In genomic region chr15:39586387-39587171, GRCh38 we compare ENCODE assay signal across 16 cellular contexts. TPM values are rescaled to one million over a fixed set of nuclear protein-coding genes. Genes with fewer than 3 reads are reported as not detected.
DNase-seq lines count a peak whose midpoint lies in the region; ATAC-seq, FAIRE-seq and TF ChIP-seq lines count a peak whose summit lies in the region.
"Had no signal": no experiment of that assay in that cellular context is flagged by ENCODE, and none has a peak within 500 bp of the region (broad histone marks: within the 10 kb centered on the region; RNA-seq: fewer than 3 reads in every experiment).

No MANE protein-coding gene starts in this region.

- H4K20me1 ChIP-seq in mammary epithelial cell (ENCODE audit: insufficient read depth, low read length) (peaks cover 47% of the 10 kb centered on the region), smooth muscle cell (ENCODE audit: low read depth) (peaks cover 100% of the 10 kb centered on the region)

- H3K27me3 ChIP-seq in mammary epithelial cell (ENCODE audit: insufficient read depth, low read length) (no peaks in the 10 kb centered on the region), smooth muscle cell (ENCODE audit: low read depth) (no peaks in the 10 kb centered on the region)

- ATAC-seq in HG03354 (IDR thresholded peaks at IDR 0.05; ENCODE audit: poor library complexity, severe bottlenecking, unreplicated experiment) = no peak
- ATAC-seq: activated CD8-positive, alpha-beta memory T cell treated with anti-CD3 and anti-CD28 coated beads, Interleukin-2, amount 10 ng/mL, durations not matched to agents 7 days and 5 days; Panc1 had no signal

- H3K27ac Mint-ChIP-seq in HFFc6 = peak overlapping the region; percentile 86
- peak overlapping the region; percentile 60 for H3K27ac Mint-ChIP-seq in glutamatergic neuron (ENCODE audit: unreplicated experiment)
- H3K27ac Mint-ChIP-seq: activated CD8-positive, alpha-beta memory T cell treated with anti-CD3 and anti-CD28 coated beads, Interleukin-2, amount 10 ng/mL, durations not matched to agents 7 days and 5 days had no signal

- no peak for TF ChIP-seq CTCF in HFFc6 (IDR thresholded peaks at IDR 0.05)
- TF ChIP-seq CTCF in mammary epithelial cell (conservative IDR thresholded peaks at IDR 0.05 in 1 of 2, IDR thresholded peaks at IDR 0.05 in 1 of 2; ENCODE audit: extremely low read depth in 1 of 2, insufficient read depth in 1 of 2, low read depth in 1 of 2, low read length in 2 of 2) = no peak
- TF ChIP-seq CTCF in glutamatergic neuron (IDR thresholded peaks at IDR 0.05; ENCODE audit: partially characterized antibody, unreplicated experiment) = no peak
- no peak for TF ChIP-seq CTCF in smooth muscle cell (IDR thresholded peaks at IDR 0.05; ENCODE audit: borderline replicate concordance, insufficient read depth, poor library complexity, severe bottlenecking)

- peaks cover 100% of the 10 kb centered on the region for H3K36me3 Mint-ChIP-seq in HFFc6 (ENCODE audit: low read depth)
- H3K36me3 Mint-ChIP-seq in glutamatergic neuron (ENCODE audit: unreplicated experiment) = no peaks in the 10 kb centered on the region
- H3K36me3 Mint-ChIP-seq: activated CD8-positive, alpha-beta memory T cell treated with anti-CD3 and anti-CD28 coated beads, Interleukin-2, amount 10 ng/mL, durations not matched to agents 7 days and 5 days had no signal

- peak overlapping the region; percentile 90 for H3K4me3 Mint-ChIP-seq in HFFc6
- no peak overlapping the region for H3K4me3 Mint-ChIP-seq in glutamatergic neuron (ENCODE audit: unreplicated experiment)
- H3K4me3 Mint-ChIP-seq: activated CD8-positive, alpha-beta memory T cell treated with anti-CD3 and anti-CD28 coated beads, Interleukin-2, amount 10 ng/mL, durations not matched to agents 7 days and 5 days had no signal

- H3K4me3 ChIP-seq in mammary epithelial cell (replicated peaks in 1 of 3; ENCODE audit: insufficient read depth in 1 of 3, low read depth in 2 of 3, low read length in 3 of 3) = peak overlapping the region in 1 of 3 experiments; percentile 62
- H3K4me3 ChIP-seq in smooth muscle cell = no peak overlapping the region

- peak overlapping the region; percentile 9 for H3K27ac ChIP-seq in mammary epithelial cell (ENCODE audit: insufficient read depth, low read depth, low read length)
- H3K27ac ChIP-seq in smooth muscle cell (ENCODE audit: low read depth) = peak overlapping the region; percentile 24
- H3K27ac ChIP-seq: neutrophil had no signal

- in situ Hi-C loops in mammary epithelial cell (cut with MboI; ENCODE audit: low sequenced_read_pairs in 2 of 2) = loop anchor here (10.0 to 25.0 kb wide), 2 partner anchors 168 to 874 kb away; no protein-coding TSS in a partner anchor

- intact Hi-C loops in mammary epithelial cell (cut with micrococcal nuclease) = no loop called here

- peaks cover 73% of the 10 kb centered on the region for H3F3A ChIP-seq in smooth muscle cell (ENCODE audit: low read depth)

- H3K9ac ChIP-seq in mammary epithelial cell (ENCODE audit: insufficient read depth, low read length) (peak overlapping the region; percentile 18), smooth muscle cell (ENCODE audit: low read depth) (no peak overlapping the region)

- H3K27me3 Mint-ChIP-seq in HFFc6 (ENCODE audit: insufficient read depth) (peaks cover 90% of the 10 kb centered on the region), glutamatergic neuron (ENCODE audit: unreplicated experiment) (peaks cover under 1% of the 10 kb centered on the region)

- no peak for TF ChIP-seq POLR2A in H54 (IDR thresholded peaks at IDR 0.05; ENCODE audit: low read depth, low read length)

- H3K36me3 ChIP-seq in mammary epithelial cell (ENCODE audit: insufficient read depth, low read length) = peaks cover 89% of the 10 kb centered on the region
- H3K36me3 ChIP-seq in smooth muscle cell (ENCODE audit: low read depth) = peaks cover 64% of the 10 kb centered on the region
- H3K36me3 ChIP-seq: neutrophil had no signal

- BruUV-seq in mammary epithelial cell (replicated peaks; lab: Mats Ljungman, UMichigan) = no TSS peak

- peak; percentile 93 for DNase-seq in HFFc6
- peak; percentile 66 for DNase-seq in mammary epithelial cell
- DNase-seq in glutamatergic neuron = no peak
- no peak for DNase-seq in smooth muscle cell (lab: John Stamatoyannopoulos, UW; ENCODE audit: unreplicated experiment)
- no peak for DNase-seq in NCI-H2081 (lab: John Stamatoyannopoulos, UW)
- no peak for DNase-seq in H54 (ENCODE audit: insufficient read length, low spot score)
- DNase-seq: activated CD8-positive, alpha-beta memory T cell treated with anti-CD3 and anti-CD28 coated beads, Interleukin-2, amount 10 ng/mL, durations not matched to agents 7 days and 5 days; NCI-H2171; stimulated activated CD4-positive, alpha-beta T cell treated with anti-CD3 and anti-CD28 coated beads, Interleukin-2, amount 100 ng/mL, for 48 hours; stimulated activated naive CD4-positive, alpha-beta T cell treated with Interleukin-2 at 50 U/mL for 16 hours; T-helper 9 cell had no signal

- peaks cover 71% of the 10 kb centered on the region for H3K4me1 Mint-ChIP-seq in HFFc6 (ENCODE audit: low read depth)
- peaks cover 14% of the 10 kb centered on the region for H3K4me1 Mint-ChIP-seq in glutamatergic neuron (ENCODE audit: low read depth, unreplicated experiment)

- WGBS in mammary epithelial cell (ENCODE audit: low coverage, missing lambda C conversion rate) = 41% methylated on average over 11 of the region's 11 CpGs
- WGBS in smooth muscle cell (ENCODE audit: low lambda C conversion rate) = 75% methylated on average over 11 of the region's 11 CpGs

- peaks cover 40% of the 10 kb centered on the region for H3K4me1 ChIP-seq in mammary epithelial cell (ENCODE audit: insufficient read depth, low read length)
- no peaks in the 10 kb centered on the region for H3K4me1 ChIP-seq in smooth muscle cell (ENCODE audit: low read depth)

- no peak for FAIRE-seq in H54 (lab: Jason Lieb, UNC)
- FAIRE-seq: endometrium, islet of Langerhans had no signal

- dilution Hi-C loops in mammary epithelial cell (cut with HindIII; ENCODE audit: low sequenced_read_pairs) = no loop called here

- H2AFZ ChIP-seq in mammary epithelial cell (ENCODE audit: low read depth, low read length) = no peak overlapping the region
- H2AFZ ChIP-seq in smooth muscle cell (ENCODE audit: low read depth) = no peak overlapping the region

- H3K79me2 ChIP-seq in mammary epithelial cell (ENCODE audit: insufficient read depth, low read length) = peaks cover 95% of the 10 kb centered on the region
- H3K79me2 ChIP-seq in smooth muscle cell (ENCODE audit: low read depth) = peaks cover 35% of the 10 kb centered on the region

- H3K4me2 ChIP-seq in mammary epithelial cell (ENCODE audit: insufficient read depth, low read depth, low read length) (peak overlapping the region; percentile 95), smooth muscle cell (no peak overlapping the region)

- CTCF ChIA-PET in mammary epithelial cell (lab: Charles Lee; ENCODE audit: low non-redundant PET) = no interaction called here

- H3K9me3 Mint-ChIP-seq in HFFc6 (peaks cover 79% of the 10 kb centered on the region), glutamatergic neuron (ENCODE audit: unreplicated experiment) (peaks cover 3% of the 10 kb centered on the region)

- no peaks in the 10 kb centered on the region for H3K9me3 ChIP-seq in mammary epithelial cell (replicated peaks; ENCODE audit: insufficient read depth, low read length)
- no peaks in the 10 kb centered on the region for H3K9me3 ChIP-seq in smooth muscle cell (replicated peaks; ENCODE audit: low read depth)
- H3K9me3 ChIP-seq: neutrophil had no signal

RNA-seq across cellular contexts. Expression of gene THBS1, which starts 5.7 kb away (rescaled TPM):
- 1,000 to 10,000 TPM; 7,606 to 9,130 (median 7,816) TPM for total RNA-seq in HFFc6 (2021; fragmentation: NEBNext Ultra II Directional; extraction: Animal tissue kit (Norgen Biotek cat#: 25700))
- total RNA-seq in mammary epithelial cell (over 10,000 TPM in 1 of 2 donors, 1,000 to 10,000 TPM in 1; 3,517 to 11,760 TPM), glutamatergic neuron (ENCODE audit: unreplicated experiment) (0.83 TPM), smooth muscle cell (648 and 662 TPM in 2 replicates)
- polyA plus RNA-seq in mammary epithelial cell (909 TPM), smooth muscle cell (203 and 264 TPM in 2 replicates)
- 7,367 TPM for polyA minus RNA-seq in mammary epithelial cell

Comparison
In these comparisons a context has a peak if more than half of its experiments do, and no peak if none do; other contexts are left out.
1. DNase-seq: peak in HFFc6 (single experiment) and mammary epithelial cell (single experiment); none in glutamatergic neuron (single experiment), smooth muscle cell (single experiment), NCI-H2081 (0 of 2) and H54 (single experiment).
2. RNA of gene THBS1, which starts 5.7 kb away (total RNA-seq): 3,517 to 11,760 TPM in mammary epithelial cell, 7,606 to 9,130 TPM in HFFc6 and 648 to 662 TPM in smooth muscle cell; 0.83 TPM in glutamatergic neuron (single experiment); every median in the first group is over 100 times any median in the second.